ENCODE assay signal across 16 cellular contexts in genomic region chr17:58413684-58414083, GRCh38. TPM values are rescaled to one million over a fixed set of nuclear protein-coding genes. Genes with fewer than 3 reads are reported as not detected.
DNase-seq lines count a peak whose midpoint lies in the region; ATAC-seq, FAIRE-seq and TF ChIP-seq lines count a peak whose summit lies in the region.
"Had no signal": no experiment of that assay in that cellular context is flagged by ENCODE, and none has a peak within 500 bp of the region (broad histone marks: within the 10 kb centered on the region; RNA-seq: fewer than 3 reads in every experiment).

No MANE protein-coding gene starts in this region.

- DNase-seq in stimulated activated naive CD8-positive, alpha-beta T cell treated with anti-CD3 and anti-CD28 coated beads, Interleukin-15, Interleukin-2, amounts not matched to agents 100 U/mL and 50 U/mL, for 24 hours: no peak
- DNase-seq in kidney (no peak), midbrain (lab: John Stamatoyannopoulos, UW) (no peak), amniotic stem cell (lab: John Stamatoyannopoulos, UW) (no peak)
- DNase-seq in stimulated activated CD4-positive, alpha-beta T cell treated with anti-CD3 and anti-CD28 coated beads, Interleukin-4, amount 100 ng/mL, for 24 hours: no peak
- DNase-seq: activated effector memory CD4-positive, alpha-beta T cell treated with Interleukin-2 at 50 U/mL for 16 hours; BE2C; effector CD4-positive, alpha-beta T cell; GOT3; NCI-H2107; uterus had no signal

- intact Hi-C loops in kidney (cut with DNase I): no loop called here

- no peaks in the 10 kb centered on the region for H3K9me3 ChIP-seq in kidney (ENCODE audit: control insufficient read depth in 1 of 2, low read length in 2 of 2)
- H3K9me3 ChIP-seq: BE2C, uterus had no signal

- H3K4me1 Mint-ChIP-seq in stimulated activated naive CD8-positive, alpha-beta T cell treated with anti-CD3 and anti-CD28 coated beads, Interleukin-15, Interleukin-2, amounts not matched to agents 100 ng/mL and 50 ng/mL, for 24 hours (ENCODE audit: low read depth): peaks cover 53% of the 10 kb centered on the region
- peaks cover 7% of the 10 kb centered on the region for H3K4me1 Mint-ChIP-seq in activated T-helper 17 cell treated with anti-CD3 and anti-CD28 coated beads, Interleukin-2, amount 50 U/mL, for 72 hours

- peak overlapping the region; percentile 53 for H3K4me3 Mint-ChIP-seq in stimulated activated naive CD8-positive, alpha-beta T cell treated with anti-CD3 and anti-CD28 coated beads, Interleukin-15, Interleukin-2, amounts not matched to agents 100 ng/mL and 50 ng/mL, for 24 hours
- H3K4me3 Mint-ChIP-seq in activated T-helper 17 cell treated with anti-CD3 and anti-CD28 coated beads, Interleukin-2, amount 50 U/mL, for 72 hours: peak overlapping the region; percentile 13
- H3K4me3 Mint-ChIP-seq: stimulated activated memory B cell treated with anti-CD40 and anti-IgM and Interleukin-4, amounts not matched to agents 10 μg/mL and 1 μg/mL and 100 μg/mL, for 72 hours had no signal

- peak overlapping the region; percentile 75 for H3K27ac Mint-ChIP-seq in stimulated activated naive CD8-positive, alpha-beta T cell treated with anti-CD3 and anti-CD28 coated beads, Interleukin-15, Interleukin-2, amounts not matched to agents 100 ng/mL and 50 ng/mL, for 24 hours
- H3K27ac Mint-ChIP-seq in activated T-helper 17 cell treated with anti-CD3 and anti-CD28 coated beads, Interleukin-2, amount 50 U/mL, for 72 hours: peak overlapping the region; percentile 66
- H3K27ac Mint-ChIP-seq: neural progenitor cell; stimulated activated memory B cell treated with anti-CD40 and anti-IgM and Interleukin-4, amounts not matched to agents 10 μg/mL and 1 μg/mL and 100 μg/mL, for 72 hours had no signal

- H3K9ac ChIP-seq in kidney (ENCODE audit: low read length in 2 of 2): no peak overlapping the region
- H3K9ac ChIP-seq: neural progenitor cell had no signal

- no peaks in the 10 kb centered on the region for H3K36me3 ChIP-seq in kidney (ENCODE audit: control insufficient read depth in 1 of 2, insufficient read depth in 2 of 2, low read length in 2 of 2)
- H3K36me3 ChIP-seq: BE2C, neural progenitor cell, uterus had no signal

- no peaks in the 10 kb centered on the region for H3K36me3 Mint-ChIP-seq in stimulated activated naive CD8-positive, alpha-beta T cell treated with anti-CD3 and anti-CD28 coated beads, Interleukin-15, Interleukin-2, amounts not matched to agents 100 ng/mL and 50 ng/mL, for 24 hours (ENCODE audit: low read depth)
- no peaks in the 10 kb centered on the region for H3K36me3 Mint-ChIP-seq in activated T-helper 17 cell treated with anti-CD3 and anti-CD28 coated beads, Interleukin-2, amount 50 U/mL, for 72 hours (ENCODE audit: low read depth)
- H3K36me3 Mint-ChIP-seq: neural progenitor cell; stimulated activated memory B cell treated with anti-CD40 and anti-IgM and Interleukin-4, amounts not matched to agents 10 μg/mL and 1 μg/mL and 100 μg/mL, for 72 hours had no signal

- H3K9me3 Mint-ChIP-seq in stimulated activated naive CD8-positive, alpha-beta T cell treated with anti-CD3 and anti-CD28 coated beads, Interleukin-15, Interleukin-2, amounts not matched to agents 100 ng/mL and 50 ng/mL, for 24 hours: no peaks in the 10 kb centered on the region
- H3K9me3 Mint-ChIP-seq in activated T-helper 17 cell treated with anti-CD3 and anti-CD28 coated beads, Interleukin-2, amount 50 U/mL, for 72 hours: no peaks in the 10 kb centered on the region
- H3K9me3 Mint-ChIP-seq: neural progenitor cell; stimulated activated memory B cell treated with anti-CD40 and anti-IgM and Interleukin-4, amounts not matched to agents 10 μg/mL and 1 μg/mL and 100 μg/mL, for 72 hours had no signal

- H3K27me3 Mint-ChIP-seq in stimulated activated naive CD8-positive, alpha-beta T cell treated with anti-CD3 and anti-CD28 coated beads, Interleukin-15, Interleukin-2, amounts not matched to agents 100 ng/mL and 50 ng/mL, for 24 hours: no peaks in the 10 kb centered on the region
- no peaks in the 10 kb centered on the region for H3K27me3 Mint-ChIP-seq in activated T-helper 17 cell treated with anti-CD3 and anti-CD28 coated beads, Interleukin-2, amount 50 U/mL, for 72 hours
- H3K27me3 Mint-ChIP-seq: stimulated activated memory B cell treated with anti-CD40 and anti-IgM and Interleukin-4, amounts not matched to agents 10 μg/mL and 1 μg/mL and 100 μg/mL, for 72 hours had no signal

- no peak for FAIRE-seq in kidney (lab: Jason Lieb, UNC)

- H3K27ac ChIP-seq in kidney (ENCODE audit: low read depth in 2 of 2, low read length in 2 of 2): no peak overlapping the region
- H3K27ac ChIP-seq: neural progenitor cell, uterus had no signal

- no peak for ATAC-seq in stimulated activated naive CD8-positive, alpha-beta T cell treated with anti-CD3 and anti-CD28 coated beads, Interleukin-15, Interleukin-2, amounts not matched to agents 100 U/mL and 50 U/mL, for 24 hours
- ATAC-seq in activated T-helper 17 cell treated with anti-CD3 and anti-CD28 coated beads, Interleukin-2, amount 50 U/mL, for 72 hours (replicated peaks): no peak
- no peak for ATAC-seq in HG03039 (IDR thresholded peaks at IDR 0.05; ENCODE audit: unreplicated experiment)
- ATAC-seq: stimulated activated memory B cell treated with anti-CD40 and anti-IgM and Interleukin-4, amounts not matched to agents 10 μg/mL and 1 μg/mL and 100 μg/mL, for 72 hours had no signal

- TF ChIP-seq CTCF in kidney (IDR thresholded peaks at IDR 0.05; ENCODE audit: borderline replicate concordance, extremely low read depth, insufficient read depth): no peak

- H3K4me1 ChIP-seq in kidney (ENCODE audit: control insufficient read depth in 1 of 2, insufficient read depth in 1 of 2, low read depth in 1 of 2, low read length in 2 of 2): peaks cover 2 to 3% of the 10 kb centered on the region in 2 donors
- H3K4me1 ChIP-seq: BE2C, uterus had no signal

- H3K4me3 ChIP-seq in kidney (ENCODE audit: low read length in 2 of 2): peak overlapping the region; percentile 51 to 53
- H3K4me3 ChIP-seq: neural progenitor cell, uterus had no signal

RNA-seq across cellular contexts. Expression of gene RNF43, which starts 3.6 kb away (rescaled TPM):
- total RNA-seq in activated T-helper 17 cell treated with anti-CD3 and anti-CD28 coated beads, Interleukin-2, amount 50 U/mL, for 72 hours: under 1 TPM; 0.71 to 0.85 TPM
- 9.5 TPM for total RNA-seq in kidney
- polyA plus RNA-seq in kidney (ENCODE audit: insufficient read depth, low read depth, low replicate concordance): 7.8 TPM
